In the genomic region with DNA sequence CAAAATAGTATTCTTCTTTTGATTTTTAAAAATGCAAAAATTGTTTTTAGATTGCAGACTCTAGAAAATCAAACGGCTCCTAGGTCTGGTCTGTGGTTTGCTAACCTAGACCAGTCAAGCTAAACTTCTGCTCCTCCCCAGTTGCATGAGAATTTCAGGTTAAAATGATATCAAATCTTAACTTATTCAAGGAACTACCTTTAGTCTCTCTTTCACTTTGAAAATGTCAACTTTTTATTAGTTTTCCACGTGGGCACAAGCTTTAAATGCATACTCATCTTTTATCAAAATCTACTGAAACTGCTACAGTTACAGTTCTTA, we compare ENCODE assay signal across 25 cellular contexts. TPM values are rescaled to one million over a fixed set of nuclear protein-coding genes. Genes with fewer than 3 reads are reported as not detected.
A peak's percentile ranks its signal among the peaks of the same experiment; 100 is the strongest.
DNase-seq lines count a peak whose midpoint lies in the region; ATAC-seq and TF ChIP-seq lines count a peak whose summit lies in the region.
"Had no signal": no experiment of that assay in that cellular context is flagged by ENCODE, and none has a peak within 500 bp of the region (broad histone marks: within the 10 kb centered on the region; RNA-seq: fewer than 3 reads in every experiment).

No MANE protein-coding gene starts in this region.

- intact Hi-C loops in OCI-LY7 (cut with micrococcal nuclease; ENCODE audit: unreplicated experiment): no loop called here
- intact Hi-C loops in lower lobe of right lung (cut with DNase I): no loop called here

- no peak overlapping the region for H3K4me3 ChIP-seq in OCI-LY7 (ENCODE audit: low read depth, low read length, poor library complexity, severe bottlenecking)
- H3K4me3 ChIP-seq in thymus (ENCODE audit: low read length): peak overlapping the region; percentile 20
- no peak overlapping the region for H3K4me3 ChIP-seq in lower lobe of right lung
- H3K4me3 ChIP-seq: esophagus muscularis mucosa, gastrocnemius medialis, HAP-1, left ventricle myocardium inferior, ovary, right atrium auricular region, SK-N-MC had no signal

- H2AFZ ChIP-seq in OCI-LY7 (ENCODE audit: low read length): no peak overlapping the region

- CTCF ChIA-PET in OCI-LY7 (lab: Charles Lee; ENCODE audit: unreplicated experiment): no interaction called here

- DNase-seq in activated T-cell treated with anti-CD3 and anti-CD28 coated beads, Interleukin-2, amount 50 U/mL, for 72 hours: no peak
- DNase-seq in activated T-cell treated with anti-CD3 and anti-CD28 coated beads for 4 hours: no peak
- no peak for DNase-seq in OCI-LY7 (ENCODE audit: low spot score)
- no peak for DNase-seq in activated naive CD8-positive, alpha-beta T cell treated with anti-CD3 and anti-CD28 coated beads, Interleukin-2, amount 10 ng/mL, durations not matched to agents 7 days and 5 days
- no peak for DNase-seq in lower lobe of right lung
- DNase-seq in NCI-H345 (lab: John Stamatoyannopoulos, UW): no peak
- DNase-seq: DMS153, gastrocnemius medialis, hypothalamus, left ventricle myocardium inferior, midbrain, MM.1S, NCI-H1436 treated with DMSO at 0.1 percent for 48 hours, NCI-H526, ovary, T-helper 9 cell had no signal

- peaks cover 94% of the 10 kb centered on the region for H3K4me1 Mint-ChIP-seq in activated T-cell treated with anti-CD3 and anti-CD28 coated beads, Interleukin-2, amount 50 U/mL, for 72 hours (ENCODE audit: low read depth)
- H3K4me1 Mint-ChIP-seq in activated naive CD8-positive, alpha-beta T cell treated with anti-CD3 and anti-CD28 coated beads, Interleukin-2, amount 10 ng/mL, durations not matched to agents 7 days and 5 days: peaks cover 84% of the 10 kb centered on the region

- WGBS in thymus: 11% methylated on average over 2 of the region's 2 CpGs

- peaks cover 57% of the 10 kb centered on the region; the same call in 1 of the 2 replicates for H3K79me2 ChIP-seq in OCI-LY7 (ENCODE audit: insufficient read depth, low read depth, low read length)

- peak overlapping the region; percentile 14; the same call in 1 of the 2 replicates for H3K4me2 ChIP-seq in OCI-LY7 (ENCODE audit: low read length)

- H3K36me3 Mint-ChIP-seq in activated T-cell treated with anti-CD3 and anti-CD28 coated beads, Interleukin-2, amount 50 U/mL, for 72 hours (ENCODE audit: insufficient read depth in 2 of 2): peaks cover 0 to 3% of the 10 kb centered on the region in 2 donors
- H3K36me3 Mint-ChIP-seq in activated naive CD8-positive, alpha-beta T cell treated with anti-CD3 and anti-CD28 coated beads, Interleukin-2, amount 10 ng/mL, durations not matched to agents 7 days and 5 days: peaks cover 2% of the 10 kb centered on the region
- H3K36me3 Mint-ChIP-seq: IgD-negative memory B cell had no signal

- no peaks in the 10 kb centered on the region for H3K9me3 Mint-ChIP-seq in activated T-cell treated with anti-CD3 and anti-CD28 coated beads, Interleukin-2, amount 50 U/mL, for 72 hours
- H3K9me3 Mint-ChIP-seq in activated naive CD8-positive, alpha-beta T cell treated with anti-CD3 and anti-CD28 coated beads, Interleukin-2, amount 10 ng/mL, durations not matched to agents 7 days and 5 days: no peaks in the 10 kb centered on the region
- H3K9me3 Mint-ChIP-seq: IgD-negative memory B cell, nephron had no signal

- POLR2A ChIA-PET in OCI-LY7 (lab: Charles Lee): interaction anchor here (1.2 to 1.3 kb wide), 2 partner anchors 10 to 20 kb away, joined by 4 read pairs; no protein-coding TSS in a partner anchor
- POLR2A ChIA-PET in activated naive CD8-positive, alpha-beta T cell treated with anti-CD3 and anti-CD28 coated beads, Interleukin-2, amount 10 ng/mL, durations not matched to agents 7 days and 5 days (lab: Charles Lee): interaction anchor here (1.1 to 7.1 kb wide), 3 partner anchors 8 to 46 kb away, joined by 3 to 77 read pairs (median 3); a partner anchor contains a TSS

- no peaks in the 10 kb centered on the region for H4K20me1 ChIP-seq in OCI-LY7 (ENCODE audit: insufficient read depth, low read length)

- BruUV-seq in OCI-LY7 (replicated peaks; lab: Mats Ljungman, UMichigan): no TSS peak

- no peak overlapping the region for H3K27ac ChIP-seq in OCI-LY7 (ENCODE audit: low read depth, low read length, poor library complexity, severe bottlenecking)
- peak overlapping the region; percentile 38 for H3K27ac ChIP-seq in thymus (ENCODE audit: low read depth)
- H3K27ac ChIP-seq in lower lobe of right lung: no peak overlapping the region
- H3K27ac ChIP-seq: C4-2B, esophagus muscularis mucosa, gastrocnemius medialis, left ventricle myocardium inferior, ovary, right atrium auricular region, RWPE1, SK-N-MC had no signal

- no peaks in the 10 kb centered on the region for H3K36me3 ChIP-seq in OCI-LY7 (ENCODE audit: insufficient read depth, low read length)
- H3K36me3 ChIP-seq in thymus (ENCODE audit: control insufficient read depth, insufficient read depth): no peaks in the 10 kb centered on the region
- no peaks in the 10 kb centered on the region for H3K36me3 ChIP-seq in lower lobe of right lung
- H3K36me3 ChIP-seq: esophagus muscularis mucosa, gastrocnemius medialis, HAP-1, left ventricle myocardium inferior, ovary, right atrium auricular region had no signal

- H3K27me3 Mint-ChIP-seq in activated T-cell treated with anti-CD3 and anti-CD28 coated beads, Interleukin-2, amount 50 U/mL, for 72 hours (ENCODE audit: low read depth): no peaks in the 10 kb centered on the region
- no peaks in the 10 kb centered on the region for H3K27me3 Mint-ChIP-seq in activated naive CD8-positive, alpha-beta T cell treated with anti-CD3 and anti-CD28 coated beads, Interleukin-2, amount 10 ng/mL, durations not matched to agents 7 days and 5 days
- H3K27me3 Mint-ChIP-seq: IgD-negative memory B cell had no signal

- no peaks in the 10 kb centered on the region for H3K9me3 ChIP-seq in OCI-LY7 (ENCODE audit: low read length)
- no peaks in the 10 kb centered on the region for H3K9me3 ChIP-seq in thymus (ENCODE audit: control insufficient read depth)
- H3K9me3 ChIP-seq in lower lobe of right lung: no peaks in the 10 kb centered on the region
- H3K9me3 ChIP-seq: esophagus muscularis mucosa, gastrocnemius medialis, HAP-1, left ventricle myocardium inferior, ovary, right atrium auricular region had no signal

- H3K9me2 ChIP-seq in OCI-LY7 (ENCODE audit: insufficient read depth, low read length): no peaks in the 10 kb centered on the region

- H3K27ac Mint-ChIP-seq in activated T-cell treated with anti-CD3 and anti-CD28 coated beads, Interleukin-2, amount 50 U/mL, for 72 hours: peak overlapping the region; percentile 85
- peak overlapping the region; percentile 87 for H3K27ac Mint-ChIP-seq in activated naive CD8-positive, alpha-beta T cell treated with anti-CD3 and anti-CD28 coated beads, Interleukin-2, amount 10 ng/mL, durations not matched to agents 7 days and 5 days
- H3K27ac Mint-ChIP-seq: IgD-negative memory B cell, nephron had no signal

- H3K4me1 ChIP-seq in OCI-LY7 (ENCODE audit: insufficient read depth, low read length, poor library complexity, severe bottlenecking) (peaks cover 70% of the 10 kb centered on the region), thymus (ENCODE audit: control insufficient read depth, insufficient read depth, low read length) (peaks cover 45% of the 10 kb centered on the region), lower lobe of right lung (no peaks in the 10 kb centered on the region)
- H3K4me1 ChIP-seq: esophagus muscularis mucosa, gastrocnemius medialis, HAP-1, left ventricle myocardium inferior, right atrium auricular region had no signal

- ATAC-seq in activated T-cell treated with anti-CD3 and anti-CD28 coated beads, Interleukin-2, amount 50 U/mL, for 72 hours (replicated peaks in 1 of 2): peak; percentile 23 to 31
- no peak for ATAC-seq in activated naive CD8-positive, alpha-beta T cell treated with anti-CD3 and anti-CD28 coated beads, Interleukin-2, amount 10 ng/mL, durations not matched to agents 7 days and 5 days (ENCODE audit: low read depth)
- no peak for ATAC-seq in lower lobe of right lung
- ATAC-seq: gastrocnemius medialis had no signal

- TF ChIP-seq CTCF in OCI-LY7 (conservative IDR thresholded peaks at IDR 0.05; ENCODE audit: low read length) (no peak), lower lobe of right lung (IDR thresholded peaks at IDR 0.05) (no peak)

- H3K4me3 Mint-ChIP-seq in activated T-cell treated with anti-CD3 and anti-CD28 coated beads, Interleukin-2, amount 50 U/mL, for 72 hours: peak overlapping the region; percentile 67 to 79
- H3K4me3 Mint-ChIP-seq in activated naive CD8-positive, alpha-beta T cell treated with anti-CD3 and anti-CD28 coated beads, Interleukin-2, amount 10 ng/mL, durations not matched to agents 7 days and 5 days: peak overlapping the region; percentile 84
- H3K4me3 Mint-ChIP-seq: IgD-negative memory B cell, nephron had no signal

- no peaks in the 10 kb centered on the region for H3K27me3 ChIP-seq in thymus (ENCODE audit: control insufficient read depth, insufficient read depth)
- no peaks in the 10 kb centered on the region for H3K27me3 ChIP-seq in lower lobe of right lung (ENCODE audit: low read depth)
- H3K27me3 ChIP-seq: esophagus muscularis mucosa, gastrocnemius medialis, ovary, right atrium auricular region had no signal

RNA-seq across cellular contexts. Expression of a gene that starts 8.8 kb away (rescaled TPM):
- total RNA-seq in activated T-cell treated with anti-CD3 and anti-CD28 coated beads, Interleukin-2, amount 50 U/mL, for 72 hours: 10 to 100 TPM; 56.1 to 96.0 TPM
- 36.5 and 40.2 TPM in 2 replicates for total RNA-seq in OCI-LY7 (2014; rRNA removed; shearing (Covaris generic))
- total RNA-seq in OCI-LY7 (2022): 25.4 and 31.2 TPM in 2 replicates
- total RNA-seq in activated naive CD8-positive, alpha-beta T cell treated with anti-CD3 and anti-CD28 coated beads, Interleukin-2, amount 10 ng/mL, durations not matched to agents 7 days and 5 days: 100 to 1,000 TPM; 132 to 154 TPM
- 30.7 TPM for polyA plus RNA-seq in thymus
- 2.7 TPM for total RNA-seq in lower lobe of right lung

Comparison
In these comparisons a context has a peak if more than half of its experiments do, and no peak if none do; other contexts are left out.
1. ATAC-seq: peak in activated T-cell treated with anti-CD3 and anti-CD28 coated beads, Interleukin-2, amount 50 U/mL, for 72 hours (2 of 2); none in activated naive CD8-positive, alpha-beta T cell treated with anti-CD3 and anti-CD28 coated beads, Interleukin-2, amount 10 ng/mL, durations not matched to agents 7 days and 5 days (single experiment) and lower lobe of right lung (0 of 2).